In the genomic region with DNA sequence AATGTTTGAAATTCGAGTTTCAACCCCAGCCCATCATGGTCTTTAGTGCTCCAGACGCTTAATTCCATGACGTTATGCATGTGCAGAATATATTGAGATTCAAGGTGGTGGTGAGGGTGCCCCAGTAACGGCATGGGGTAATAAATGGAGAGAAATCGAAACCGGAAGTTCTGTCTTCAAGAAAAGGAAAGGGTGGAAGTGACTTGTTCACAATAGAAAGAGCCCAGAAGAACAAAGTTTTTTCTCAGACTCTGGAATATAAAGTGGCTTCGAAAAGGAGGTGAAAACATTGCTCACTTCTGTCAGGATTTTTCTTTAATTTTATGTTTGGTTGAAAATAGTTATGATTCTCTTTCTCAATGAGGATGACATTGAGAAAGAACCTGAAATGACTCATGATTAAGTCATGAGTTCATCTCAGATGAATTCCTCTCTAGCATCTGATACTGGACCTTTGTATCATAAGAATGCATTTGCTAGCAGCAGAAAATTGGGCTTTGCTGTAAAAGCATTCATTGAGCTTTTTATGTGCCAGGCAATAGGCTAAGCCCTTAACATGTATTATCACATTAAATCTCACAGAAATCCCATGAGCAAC, we compare ENCODE assay signal across 8 cellular contexts. TPM values are rescaled to one million over a fixed set of nuclear protein-coding genes. Genes with fewer than 3 reads are reported as not detected.
DNase-seq lines count a peak whose midpoint lies in the region; ATAC-seq, FAIRE-seq and TF ChIP-seq lines count a peak whose summit lies in the region.

No MANE protein-coding gene starts in this region.

- TF ChIP-seq EP300 in GM12878 (IDR thresholded peaks at IDR 0.05; ENCODE audit: borderline replicate concordance in 1 of 2, control insufficient read depth in 1 of 2, low read depth in 2 of 2, low read length in 2 of 2) = no peak

- H3K4me1 ChIP-seq in CD4-positive, CD25-positive, alpha-beta regulatory T cell (ENCODE audit: control insufficient read depth, insufficient read depth, low read length, poor library complexity, severe bottlenecking) = peaks cover 41% of the 10 kb centered on the region
- H3K4me1 ChIP-seq in GM12878 (ENCODE audit: control insufficient read depth, insufficient read depth, low read length) (peaks cover 6% of the 10 kb centered on the region; the same call in 1 of the 2 replicates), iPS-15b (ENCODE audit: control insufficient read depth, insufficient read depth, low read length) (peaks cover 5% of the 10 kb centered on the region), smooth muscle cell (ENCODE audit: low read depth) (peaks cover 3% of the 10 kb centered on the region)

- SMC1A ChIA-PET in GM12878 (lab: Charles Lee; ENCODE audit: uncharacterized antibody, unreplicated experiment) = interaction anchor here (0.7 to 1.8 kb wide), 3 partner anchors 9 to 15 kb away, joined by 3 to 5 read pairs (median 3); no protein-coding TSS in a partner anchor

- no peaks in the 10 kb centered on the region for H3K36me3 ChIP-seq in CD4-positive, CD25-positive, alpha-beta regulatory T cell (ENCODE audit: control insufficient read depth, insufficient read depth, low read length)
- H3K36me3 ChIP-seq in GM12878 (ENCODE audit: control insufficient read depth in 2 of 2, insufficient read depth in 2 of 2, low read length in 1 of 2) = no peaks in the 10 kb centered on the region
- H3K36me3 ChIP-seq in iPS-15b (ENCODE audit: control insufficient read depth, insufficient read depth, low read length) = no peaks in the 10 kb centered on the region
- H3K36me3 ChIP-seq in smooth muscle cell (ENCODE audit: low read depth) = no peaks in the 10 kb centered on the region

- peak overlapping the region; percentile 95 to 99 (median 98) for H3K27ac Mint-ChIP-seq in CD4-positive, CD25-positive, alpha-beta regulatory T cell

- no TSS peak for BruUV-seq in GM12878 (replicated peaks; lab: Mats Ljungman, UMichigan)

- peak overlapping the region; percentile 97 for H3K4me3 ChIP-seq in CD4-positive, CD25-positive, alpha-beta regulatory T cell (ENCODE audit: low read depth, low read length)
- H3K4me3 ChIP-seq in GM12878 (peak overlapping the region; percentile 86; the same call in 1 of the 2 replicates), iPS-15b (ENCODE audit: low read depth, low read length) (peak overlapping the region; percentile 74), smooth muscle cell (peak overlapping the region; percentile 69)

- H4K20me1 ChIP-seq in GM12878 (ENCODE audit: control insufficient read depth, insufficient read depth) (no peaks in the 10 kb centered on the region), smooth muscle cell (ENCODE audit: low read depth) (no peaks in the 10 kb centered on the region)

- peak; percentile 74 for FAIRE-seq in GM12878 (lab: Jason Lieb, UNC)

- H3K27ac ChIP-seq in CD4-positive, CD25-positive, alpha-beta regulatory T cell (ENCODE audit: insufficient read depth, low read length, poor library complexity, severe bottlenecking) = peak overlapping the region; percentile 95
- H3K27ac ChIP-seq in GM12878 (ENCODE audit: control insufficient read depth, insufficient read depth) = no peak overlapping the region
- peak overlapping the region; percentile 73 for H3K27ac ChIP-seq in smooth muscle cell (ENCODE audit: low read depth)

- no peak for TF ChIP-seq CTCF in GM12878 (IDR thresholded peaks at IDR 0.05 in 2 of 3, conservative IDR thresholded peaks at IDR 0.05 in 1 of 3; ENCODE audit: control insufficient read depth in 2 of 3, extremely low read depth in 1 of 3, insufficient read depth in 1 of 3, low read depth in 3 of 3, low read length in 3 of 3)
- no peak for TF ChIP-seq CTCF in smooth muscle cell (IDR thresholded peaks at IDR 0.05; ENCODE audit: borderline replicate concordance, insufficient read depth, poor library complexity, severe bottlenecking)

- intact Hi-C loops in GM12878 (cut with micrococcal nuclease; ENCODE audit: unreplicated experiment) = loop anchor here (5.0 kb wide), 1 partner anchor 164 kb away; a partner anchor contains a TSS

- H3K36me3 Mint-ChIP-seq in CD4-positive, CD25-positive, alpha-beta regulatory T cell = peaks cover 20% of the 10 kb centered on the region

- no peaks in the 10 kb centered on the region for H3K79me2 ChIP-seq in GM12878 (ENCODE audit: control insufficient read depth, insufficient read depth, low read length)
- H3K79me2 ChIP-seq in smooth muscle cell (ENCODE audit: low read depth) = no peaks in the 10 kb centered on the region

- H3K27me3 ChIP-seq in CD4-positive, CD25-positive, alpha-beta regulatory T cell (ENCODE audit: control insufficient read depth, insufficient read depth, low read length) = no peaks in the 10 kb centered on the region
- no peaks in the 10 kb centered on the region; a peak in 2 of 4 replicates for H3K27me3 ChIP-seq in GM12878 (replicated peaks in 1 of 2; ENCODE audit: control insufficient read depth in 2 of 2, insufficient read depth in 2 of 2, low read length in 1 of 2)
- peaks cover 5% of the 10 kb centered on the region for H3K27me3 ChIP-seq in iPS-15b (ENCODE audit: control insufficient read depth, insufficient read depth, low read length)
- no peaks in the 10 kb centered on the region for H3K27me3 ChIP-seq in smooth muscle cell (ENCODE audit: low read depth)

- RAD21 ChIA-PET in GM12878 (lab: Charles Lee; ENCODE audit: unreplicated experiment) = no interaction called here

- no peaks in the 10 kb centered on the region for H3K27me3 Mint-ChIP-seq in CD4-positive, CD25-positive, alpha-beta regulatory T cell

- H3F3A ChIP-seq in smooth muscle cell (ENCODE audit: low read depth) = no peaks in the 10 kb centered on the region

- ATAC-seq in CD4-positive, CD25-positive, alpha-beta regulatory T cell (ENCODE audit: low read depth in 2 of 2) = peak; percentile 70 to 71
- ATAC-seq in GM19397 (IDR thresholded peaks at IDR 0.05; ENCODE audit: unreplicated experiment) = peak; percentile 35
- ATAC-seq in GM12878 = peak; percentile 60

- peak overlapping the region; percentile 95 to 99 (median 98) for H3K4me3 Mint-ChIP-seq in CD4-positive, CD25-positive, alpha-beta regulatory T cell

- H3K4me1 Mint-ChIP-seq in CD4-positive, CD25-positive, alpha-beta regulatory T cell = peaks cover 34 to 76% (median 57%) of the 10 kb centered on the region in 4 donors

- CTCF ChIA-PET in GM12878 (lab: Yijun Ruan, JAX) = interaction anchor here (1.2 kb wide), 1 partner anchor 162 kb away, joined by 3 read pairs; a partner anchor contains a TSS

- H3K4me2 ChIP-seq in GM12878 (ENCODE audit: control insufficient read depth, insufficient read depth) (peak overlapping the region; percentile 94), smooth muscle cell (peak overlapping the region; percentile 83)

- DNase-seq in CD4-positive, CD25-positive, alpha-beta regulatory T cell = peak; percentile 43 to 91 (median 81)
- peak; percentile 65 for DNase-seq in HT-29 (ENCODE audit: low spot score)
- DNase-seq in SKM-1 (lab: John Stamatoyannopoulos, UW; ENCODE audit: unreplicated experiment) = peak; percentile 79
- DNase-seq in GM12878 (ENCODE audit: low read depth, low spot score) = peak; percentile 16
- no peak for DNase-seq in smooth muscle cell (lab: John Stamatoyannopoulos, UW; ENCODE audit: unreplicated experiment)
- no peak for DNase-seq in 8988T

- in situ Hi-C loops in GM12878 (cut with MboI) = no loop called here

- POLR2A ChIA-PET in GM12878 (lab: Charles Lee) = no interaction called here

- TF ChIP-seq POLR2A in GM12878 (IDR thresholded peaks at IDR 0.05; ENCODE audit: low read depth, low read length) = no peak

- WGBS in GM12878 (ENCODE audit: insufficient coverage, insufficient replicate concordance, low lambda C conversion rate, missing lambda C conversion rate) = 1% methylated on average over 7 of the region's 7 CpGs
- 70% methylated on average over 7 of the region's 7 CpGs for WGBS in smooth muscle cell (ENCODE audit: low lambda C conversion rate)

- H3K9me3 Mint-ChIP-seq in CD4-positive, CD25-positive, alpha-beta regulatory T cell = peaks cover 0 to 3% (median 0%) of the 10 kb centered on the region in 7 donors

- TF ChIP-seq RAD21 in GM12878 (IDR thresholded peaks at IDR 0.05; ENCODE audit: insufficient read depth, low read depth, low read length) = no peak

- peak overlapping the region; percentile 52 for H2AFZ ChIP-seq in GM12878 (ENCODE audit: control insufficient read depth, low read depth, low read length)
- H2AFZ ChIP-seq in smooth muscle cell (ENCODE audit: low read depth) = peak overlapping the region; percentile 77

- H3K9ac ChIP-seq in GM12878 (ENCODE audit: control insufficient read depth, insufficient read depth, low read length) = no peak overlapping the region
- H3K9ac ChIP-seq in iPS-15b (ENCODE audit: low read depth, low read length) = no peak overlapping the region
- peak overlapping the region; percentile 74 for H3K9ac ChIP-seq in smooth muscle cell (ENCODE audit: low read depth)

- no peaks in the 10 kb centered on the region for H3K9me3 ChIP-seq in CD4-positive, CD25-positive, alpha-beta regulatory T cell (ENCODE audit: control insufficient read depth in 2 of 2, low read length in 2 of 2)
- H3K9me3 ChIP-seq in GM12878 (replicated peaks; ENCODE audit: control insufficient read depth, insufficient read depth, low read length) (no peaks in the 10 kb centered on the region), iPS-15b (ENCODE audit: control insufficient read depth, insufficient read depth, low read length) (no peaks in the 10 kb centered on the region), smooth muscle cell (replicated peaks; ENCODE audit: low read depth) (no peaks in the 10 kb centered on the region)

RNA-seq across cellular contexts. Expression of a gene that starts 0.8 kb away (rescaled TPM):
- 69.0 TPM for total RNA-seq in CD4-positive, CD25-positive, alpha-beta regulatory T cell
- polyA plus RNA-seq in CD4-positive, CD25-positive, alpha-beta regulatory T cell = 10 to 100 TPM; 20.6 to 28.8 (median 26.6) TPM
- total RNA-seq in HT-29 (2014; rRNA removed; shearing (Covaris generic)) = 1.9 and 5.0 TPM in 2 replicates
- total RNA-seq in GM12878 (2013; cell fraction: nucleolus; rRNA removed) = 7.5 and 8.6 TPM in 2 replicates
- total RNA-seq in GM12878 (2014; rRNA removed) (1.2 and 2.0 TPM in 2 replicates), GM12878 (2014; rRNA removed; fragmentation: Illumina TruSeq; extraction: Trizol) (1.6 and 2.3 TPM in 2 replicates), GM12878 (2021) (2.5 and 3.0 TPM in 2 replicates), smooth muscle cell (7.9 and 8.4 TPM in 2 replicates)
- 1.4 TPM for polyA plus RNA-seq in GM12878 (2011; ENCODE audit: low read depth)
- polyA plus RNA-seq in GM12878 (2011; rRNA removed) (3.9 and 7.0 TPM in 2 replicates), GM12878 (2014; fragmentation: Illumina TruSeq; extraction: Trizol) (2.7 and 6.0 TPM in 2 replicates), GM12878 (2014; fragmentation: Nextera tagmentation; extraction: Ambion mirVana) (under 1 TPM; 0.71 to 0.80 TPM), GM12878 (2014; rRNA removed) (0.88 and 1.3 TPM in 2 replicates), GM12878 (2016; fragmentation: Nextera tagmentation; extraction: Ambion mirVana) (under 1 TPM; 0.35 to 0.54 TPM), smooth muscle cell (2.2 and 3.4 TPM in 2 replicates)
- polyA plus RNA-seq in GM12878 (2011; cell fraction: cytosol; rRNA removed) = 1.4 and 1.7 TPM in 2 replicates
- polyA plus RNA-seq in GM12878 (2011; cell fraction: nucleus; rRNA removed) = 4.5 and 5.5 TPM in 2 replicates
- polyA plus RNA-seq in GM12878 (2012) = 0.66 and 0.74 TPM in 2 replicates
- 4.2 and 5.4 TPM in 2 replicates for polyA minus RNA-seq in GM12878 (2011; rRNA and poly(A)+ RNA removed)
- 1.7 TPM in 2 replicates for polyA minus RNA-seq in GM12878 (2011; cell fraction: cytosol; rRNA and poly(A)+ RNA removed)
- 4.0 and 6.0 TPM in 2 replicates for polyA minus RNA-seq in GM12878 (2011; cell fraction: nucleus; rRNA and poly(A)+ RNA removed)

RNA-seq across cellular contexts. Expression of a gene that starts 15.8 kb away (rescaled TPM):
- 1.9 TPM for total RNA-seq in CD4-positive, CD25-positive, alpha-beta regulatory T cell
- 1 to 10 TPM in 1 of 4 donors, under 1 TPM in 2, not detected in 1; 0.37 to 1.0 (median 0.48) TPM for polyA plus RNA-seq in CD4-positive, CD25-positive, alpha-beta regulatory T cell
- total RNA-seq in HT-29 (2014; rRNA removed; shearing (Covaris generic)) = 1.3 and 2.5 TPM in 2 replicates
- total RNA-seq in GM12878 (2013; cell fraction: nucleolus; rRNA removed) = 1.7 and 1.9 TPM in 2 replicates
- total RNA-seq in GM12878 (2014; rRNA removed) (1.0 and 1.7 TPM in 2 replicates), GM12878 (2014; rRNA removed; fragmentation: Illumina TruSeq; extraction: Trizol) (1.1 and 1.7 TPM in 2 replicates), GM12878 (2021) (2.1 TPM in 2 replicates), smooth muscle cell (412 and 415 TPM in 2 replicates)
- polyA plus RNA-seq in GM12878 (2011; ENCODE audit: low read depth) = not detected
- polyA plus RNA-seq in GM12878 (2011; rRNA removed) (7.7 and 10.7 TPM in 2 replicates), GM12878 (2014; fragmentation: Illumina TruSeq; extraction: Trizol) (1.3 and 2.4 TPM in 2 replicates), GM12878 (2014; fragmentation: Nextera tagmentation; extraction: Ambion mirVana) (1 to 10 TPM; 1.4 TPM), GM12878 (2014; rRNA removed) (0.98 and 2.0 TPM in 2 replicates), GM12878 (2016; fragmentation: Nextera tagmentation; extraction: Ambion mirVana) (1 to 10 TPM; 1.4 to 2.7 TPM), smooth muscle cell (354 and 360 TPM in 2 replicates)
- polyA plus RNA-seq in GM12878 (2011; cell fraction: cytosol; rRNA removed) = 6.2 and 8.7 TPM in 2 replicates
- polyA plus RNA-seq in GM12878 (2011; cell fraction: nucleus; rRNA removed) = 9.0 and 9.5 TPM in 2 replicates
- polyA plus RNA-seq in GM12878 (2012) = 0.24 and 0.46 TPM in 2 replicates
- polyA minus RNA-seq in GM12878 (2011; rRNA and poly(A)+ RNA removed) = 10.9 and 14.3 TPM in 2 replicates
- polyA minus RNA-seq in GM12878 (2011; cell fraction: cytosol; rRNA and poly(A)+ RNA removed) = 9.6 and 10.0 TPM in 2 replicates
- 7.6 and 11.6 TPM in 2 replicates for polyA minus RNA-seq in GM12878 (2011; cell fraction: nucleus; rRNA and poly(A)+ RNA removed)

Comparison
In these comparisons a context has a peak if more than half of its experiments do, and no peak if none do; other contexts are left out.
1. DNase-seq: peak in CD4-positive, CD25-positive, alpha-beta regulatory T cell (3 of 3), HT-29 (single experiment), SKM-1 (single experiment) and GM12878 (single experiment); none in smooth muscle cell (single experiment) and 8988T (single experiment).
2. RNA of a gene that starts 15.8 kb away (total RNA-seq): 412 to 415 TPM in smooth muscle cell; 1.9 TPM in CD4-positive, CD25-positive, alpha-beta regulatory T cell (single experiment), 1.3 to 2.5 TPM in HT-29 and 1.0 to 2.1 TPM in GM12878; every median in the first group is over 100 times any median in the second.
3. Peak in every context shown above with its lines, with median percentiles within 50 percentile points of each other: ATAC-seq and H3K4me3 ChIP-seq.